ENCODE assay signal across 7 cellular contexts in the genomic region with DNA sequence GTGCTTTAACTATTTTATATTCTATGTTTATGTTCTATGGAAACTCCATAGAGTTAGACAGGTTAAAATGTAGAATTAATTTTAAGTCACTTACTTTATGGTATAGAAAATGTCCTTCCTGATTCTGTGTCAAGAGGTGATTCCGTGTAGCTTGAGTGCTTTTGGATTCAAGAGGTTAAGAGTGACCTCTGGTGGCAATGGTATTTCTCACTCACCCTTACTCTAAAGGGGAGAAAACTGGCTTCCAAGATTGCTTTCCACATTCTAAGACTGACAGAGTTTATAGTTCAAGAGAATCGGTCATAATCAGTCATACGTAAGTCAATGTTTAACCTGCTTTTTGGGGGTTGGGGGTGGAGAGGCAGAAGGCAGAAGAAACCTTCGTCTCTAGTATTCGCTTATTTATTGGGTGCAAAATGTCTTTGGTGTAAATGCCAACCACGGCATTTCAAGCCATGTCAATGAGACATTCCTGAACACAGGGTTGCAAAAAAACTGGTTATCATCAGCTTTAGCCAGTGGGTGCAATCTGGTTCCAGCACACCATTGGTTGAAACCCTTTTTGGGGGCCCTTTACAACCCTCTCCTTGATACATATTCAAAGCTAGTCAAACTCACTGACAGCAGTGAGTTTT.
DNase-seq lines count a peak whose midpoint lies in the region; ATAC-seq and TF ChIP-seq lines count a peak whose summit lies in the region.

No MANE protein-coding gene starts in this region.

- DNase-seq in HFF-Myc (ENCODE audit: extremely low read depth, low read depth), result peak; percentile 61
- peak; percentile 17 for DNase-seq in NCI-H1092 (lab: John Stamatoyannopoulos, UW)
- no peak for DNase-seq in left ventricle myocardium superior
- peak; percentile 56 for DNase-seq in smooth muscle cell of the brain vasculature (ENCODE audit: low read depth, low spot score)

- peak; percentile 49 for TF ChIP-seq CTCF in GM12872 (IDR thresholded peaks at IDR 0.05; ENCODE audit: insufficient read depth, low read depth, low read length)
- TF ChIP-seq CTCF in HFF-Myc (IDR thresholded peaks at IDR 0.05; ENCODE audit: low read depth, low read length, missing control alignments), result peak; percentile 57
- TF ChIP-seq CTCF in VCaP (conservative IDR thresholded peaks at IDR 0.05), result peak; percentile 84

- intact Hi-C loops in left ventricle myocardium superior (cut with micrococcal nuclease), result loop anchor here (10.0 kb wide), 1 partner anchor 298 kb away; no protein-coding TSS in a partner anchor

- no peak overlapping the region for H3K4me3 ChIP-seq in HFF-Myc (replicated peaks; ENCODE audit: low read depth, low read length)

- no peak overlapping the region for H3K27ac ChIP-seq in VCaP

- ATAC-seq in left ventricle myocardium superior, result peak; percentile 46
- ATAC-seq in GM19324 (IDR thresholded peaks at IDR 0.05; ENCODE audit: low FRiP score, unreplicated experiment), result no peak
